35 cellular contexts compared by ENCODE assay signal in genomic region chr2:118817469-118817868, GRCh38. TPM values are rescaled to one million over a fixed set of nuclear protein-coding genes. Genes with fewer than 3 reads are reported as not detected.
"Had no signal": no experiment of that assay in that cellular context is flagged by ENCODE, and none has a peak within 500 bp of the region (broad histone marks: within the 10 kb centered on the region; RNA-seq: fewer than 3 reads in every experiment).

No MANE protein-coding gene starts in this region.

- H3K36me3 ChIP-seq: adrenal gland, brain microvascular endothelial cell, breast epithelium had no signal

- H3K27ac Mint-ChIP-seq: activated B cell treated with CpG ODN at 0.5 μM for 24 hours; activated CD4-positive, alpha-beta memory T cell treated with anti-CD3 and anti-CD28 coated beads for 36 hours; activated CD4-positive, alpha-beta T cell treated with anti-CD3 and anti-CD28 coated beads, Interleukin-2, amount 10 ng/mL, durations not matched to agents 24 days and 14 days; activated CD8-positive, alpha-beta T cell treated with anti-CD3 and anti-CD28 coated beads for 36 hours; activated naive CD4-positive, alpha-beta T cell treated with anti-CD3 and anti-CD28 coated beads for 36 hours; activated naive CD4-positive, alpha-beta T cell treated with anti-CD3 and anti-CD28 coated beads, Interleukin-2, amount 50 U/mL, for 72 hours; activated naive CD8-positive, alpha-beta T cell treated with anti-CD3 and anti-CD28 coated beads for 36 hours; activated T-cell treated with anti-CD3 and anti-CD28 coated beads, Interleukin-2, amount 50 U/mL, for 72 hours; activated T-helper 1 cell treated with anti-CD3 and anti-CD28 coated beads, Interleukin-12 subunit alpha, Interleukin-12 subunit beta, Interleukin-2, Interleukin-4 antibody, amounts not matched to agents 30 ng/mL and 10 ng/mL and 1 ng/mL, durations not matched to agents 14 hours and 24 hours and 36 hours; activated T-helper 17 cell treated with anti-CD3 and anti-CD28 coated beads, Interleukin-2, amount 50 U/mL, for 72 hours; T-helper 1 cell treated with Interleukin-12 subunit alpha and Interleukin-12 subunit beta and Interleukin-4 antibody, amounts not matched to agents 30 μg/mL and 1 μg/mL, for 36 hours; T-helper 2 cell treated with Interferon-gamma antibody and Interleukin-4, amounts not matched to agents 5 μg/mL and 100 μg/mL, for 36 hours had no signal

- H3K9me3 ChIP-seq: adrenal gland, body of pancreas, breast epithelium had no signal

- H3K4me3 ChIP-seq: adrenal gland, body of pancreas, breast epithelium had no signal

- H3K36me3 Mint-ChIP-seq: activated CD4-positive, alpha-beta memory T cell treated with anti-CD3 and anti-CD28 coated beads for 36 hours; activated naive CD4-positive, alpha-beta T cell treated with anti-CD3 and anti-CD28 coated beads, Interleukin-2, amount 50 U/mL, for 72 hours; activated naive CD8-positive, alpha-beta T cell treated with anti-CD3 and anti-CD28 coated beads for 36 hours had no signal

- DNase-seq: activated B cell treated with CpG ODN at 0.5 μM for 24 hours; activated CD4-positive, alpha-beta memory T cell treated with anti-CD3 and anti-CD28 coated beads for 36 hours; activated CD4-positive, alpha-beta T cell treated with anti-CD3 and anti-CD28 coated beads for 4 hours; activated CD4-positive, alpha-beta T cell treated with anti-CD3 and anti-CD28 coated beads, Interleukin-2, amount 10 ng/mL, durations not matched to agents 24 days and 14 days; activated CD4-positive, alpha-beta T cell treated with anti-CD3 and anti-CD28 coated beads, Interleukin-2, amount 50 U/mL, for 1 hour; activated CD4-positive, alpha-beta T cell treated with anti-CD3 and anti-CD28 coated beads, Interleukin-2, amount 50 U/mL, for 4 hours; activated CD4-positive, CD25-positive, alpha-beta regulatory T cell treated with anti-CD3 and anti-CD28 coated beads, Interleukin-2, amount 50 U/mL, for 72 hours; activated CD8-positive, alpha-beta memory T cell treated with anti-CD3 and anti-CD28 coated beads, Interleukin-2, amount 50 U/mL, for 4 hours; activated CD8-positive, alpha-beta T cell treated with anti-CD3 and anti-CD28 coated beads for 36 hours; activated effector memory CD4-positive, alpha-beta T cell treated with anti-CD3 and anti-CD28 coated beads, Interleukin-2, amount 50 U/mL, for 16 hours; activated gamma-delta T cell treated with Interleukin-2 at 50 U/mL for 16 hours; activated naive CD4-positive, alpha-beta T cell; activated naive CD4-positive, alpha-beta T cell treated with anti-CD3 and anti-CD28 coated beads for 36 hours; activated naive CD4-positive, alpha-beta T cell treated with anti-CD3 and anti-CD28 coated beads, Interleukin-2, amount 50 U/mL, for 16 hours; activated naive CD8-positive, alpha-beta T cell treated with anti-CD3 and anti-CD28 coated beads for 36 hours; activated T-cell treated with anti-CD3 and anti-CD28 coated beads for 4 hours; activated T-cell treated with anti-CD3 and anti-CD28 coated beads, Interleukin-2, amount 50 U/mL, for 1 hour; activated T-cell treated with anti-CD3 and anti-CD28 coated beads, Interleukin-2, amount 50 U/mL, for 4 hours; activated T-cell treated with anti-CD3 and anti-CD28 coated beads, Interleukin-2, amount 50 U/mL, for 72 hours; adrenal gland; amniotic stem cell; aorta; body of pancreas; brain microvascular endothelial cell; central memory CD4-positive, alpha-beta T cell; T-helper 2 cell; T-helper 9 cell had no signal

- H3K4me1 ChIP-seq: adrenal gland, body of pancreas, breast epithelium had no signal

- H3K4me3 Mint-ChIP-seq: activated B cell treated with CpG ODN at 0.5 μM for 24 hours; activated CD4-positive, alpha-beta memory T cell treated with anti-CD3 and anti-CD28 coated beads for 36 hours; activated CD4-positive, alpha-beta T cell treated with anti-CD3 and anti-CD28 coated beads, Interleukin-2, amount 10 ng/mL, durations not matched to agents 24 days and 14 days; activated CD8-positive, alpha-beta T cell treated with anti-CD3 and anti-CD28 coated beads for 36 hours; activated naive CD4-positive, alpha-beta T cell treated with anti-CD3 and anti-CD28 coated beads for 36 hours; activated naive CD8-positive, alpha-beta T cell treated with anti-CD3 and anti-CD28 coated beads for 36 hours; activated T-cell treated with anti-CD3 and anti-CD28 coated beads, Interleukin-2, amount 50 U/mL, for 4 hours; activated T-cell treated with anti-CD3 and anti-CD28 coated beads, Interleukin-2, amount 50 U/mL, for 72 hours; activated T-helper 1 cell treated with anti-CD3 and anti-CD28 coated beads, Interleukin-12 subunit alpha, Interleukin-12 subunit beta, Interleukin-2, Interleukin-4 antibody, amounts not matched to agents 30 ng/mL and 10 ng/mL and 1 ng/mL, durations not matched to agents 14 hours and 24 hours and 36 hours; activated T-helper 17 cell treated with anti-CD3 and anti-CD28 coated beads, Interleukin-2, amount 50 U/mL, for 72 hours; T-helper 1 cell treated with Interleukin-12 subunit alpha and Interleukin-12 subunit beta and Interleukin-4 antibody, amounts not matched to agents 30 μg/mL and 1 μg/mL, for 36 hours; T-helper 2 cell treated with Interferon-gamma antibody and Interleukin-4, amounts not matched to agents 5 μg/mL and 100 μg/mL, for 36 hours had no signal

- H3K27me3 ChIP-seq: body of pancreas had no signal

- H3K9me3 Mint-ChIP-seq: activated B cell treated with CpG ODN at 0.5 μM for 24 hours; activated CD4-positive, alpha-beta memory T cell treated with anti-CD3 and anti-CD28 coated beads for 36 hours; activated CD4-positive, alpha-beta T cell treated with anti-CD3 and anti-CD28 coated beads, Interleukin-2, amount 10 ng/mL, durations not matched to agents 24 days and 14 days; activated CD8-positive, alpha-beta T cell treated with anti-CD3 and anti-CD28 coated beads for 36 hours; activated naive CD4-positive, alpha-beta T cell treated with anti-CD3 and anti-CD28 coated beads for 36 hours; activated naive CD4-positive, alpha-beta T cell treated with anti-CD3 and anti-CD28 coated beads, Interleukin-2, amount 50 U/mL, for 72 hours; activated naive CD8-positive, alpha-beta T cell treated with anti-CD3 and anti-CD28 coated beads for 36 hours; activated T-cell treated with anti-CD3 and anti-CD28 coated beads, Interleukin-2, amount 50 U/mL, for 4 hours; activated T-cell treated with anti-CD3 and anti-CD28 coated beads, Interleukin-2, amount 50 U/mL, for 72 hours; activated T-helper 1 cell treated with anti-CD3 and anti-CD28 coated beads, Interleukin-12 subunit alpha, Interleukin-12 subunit beta, Interleukin-2, Interleukin-4 antibody, amounts not matched to agents 30 ng/mL and 10 ng/mL and 1 ng/mL, durations not matched to agents 14 hours and 24 hours and 36 hours; activated T-helper 17 cell treated with anti-CD3 and anti-CD28 coated beads, Interleukin-2, amount 50 U/mL, for 72 hours; T-helper 1 cell treated with Interleukin-12 subunit alpha and Interleukin-12 subunit beta and Interleukin-4 antibody, amounts not matched to agents 30 μg/mL and 1 μg/mL, for 36 hours; T-helper 2 cell treated with Interferon-gamma antibody and Interleukin-4, amounts not matched to agents 5 μg/mL and 100 μg/mL, for 36 hours had no signal

- H3K27ac ChIP-seq: adrenal gland, body of pancreas, brain microvascular endothelial cell, breast epithelium, VCaP had no signal

- H3K4me1 Mint-ChIP-seq: activated B cell treated with CpG ODN at 0.5 μM for 24 hours; activated CD4-positive, alpha-beta T cell treated with anti-CD3 and anti-CD28 coated beads, Interleukin-2, amount 10 ng/mL, durations not matched to agents 24 days and 14 days; activated naive CD8-positive, alpha-beta T cell treated with anti-CD3 and anti-CD28 coated beads for 36 hours; activated T-helper 17 cell treated with anti-CD3 and anti-CD28 coated beads, Interleukin-2, amount 50 U/mL, for 72 hours had no signal

RNA-seq across cellular contexts. Expression of gene EN1, which starts 30.0 kb away (rescaled TPM):
- total RNA-seq: activated B cell treated with CpG ODN at 0.5 μM for 24 hours; activated CD4-positive, alpha-beta memory T cell treated with anti-CD3 and anti-CD28 coated beads for 36 hours; activated CD4-positive, alpha-beta T cell treated with anti-CD3 and anti-CD28 coated beads, Interleukin-2, amount 10 ng/mL, durations not matched to agents 24 days and 14 days; activated CD8-positive, alpha-beta memory T cell treated with anti-CD3 and anti-CD28 coated beads for 36 hours; activated CD8-positive, alpha-beta T cell treated with anti-CD3 and anti-CD28 coated beads for 36 hours; activated naive CD4-positive, alpha-beta T cell treated with anti-CD3 and anti-CD28 coated beads for 36 hours; activated naive CD4-positive, alpha-beta T cell treated with anti-CD3 and anti-CD28 coated beads, Interleukin-2, amount 50 U/mL, for 72 hours; activated naive CD8-positive, alpha-beta T cell treated with anti-CD3 and anti-CD28 coated beads for 36 hours; activated T-cell treated with anti-CD3 and anti-CD28 coated beads, Interleukin-2, amount 50 U/mL, for 4 hours; activated T-cell treated with anti-CD3 and anti-CD28 coated beads, Interleukin-2, amount 50 U/mL, for 72 hours; activated T-helper 1 cell treated with anti-CD3 and anti-CD28 coated beads, Interleukin-12 subunit alpha, Interleukin-12 subunit beta, Interleukin-2, Interleukin-4 antibody, amounts not matched to agents 30 ng/mL and 10 ng/mL and 1 ng/mL, durations not matched to agents 14 hours and 24 hours and 36 hours; activated T-helper 17 cell treated with anti-CD3 and anti-CD28 coated beads, Interleukin-2, amount 50 U/mL, for 72 hours; aorta; body of pancreas had no signal
- polyA plus RNA-seq: aorta had no signal
